ENCODE assay signal across 8 cellular contexts in the genomic region with DNA sequence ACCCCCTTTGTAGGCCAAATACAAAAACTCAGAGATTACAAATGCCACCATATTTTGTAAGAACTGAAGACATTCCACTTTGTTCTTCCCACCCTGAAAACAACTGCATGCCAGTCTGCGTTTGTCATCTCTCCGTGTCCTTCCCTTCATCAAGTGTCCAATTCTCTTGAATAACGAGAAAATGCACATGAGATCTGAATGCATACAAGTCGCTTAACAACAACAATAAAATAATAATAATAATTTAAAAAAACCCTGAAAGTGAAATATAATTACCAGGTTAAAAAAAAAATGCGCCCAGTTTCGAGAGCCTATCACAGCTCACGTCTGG. TPM values are rescaled to one million over a fixed set of nuclear protein-coding genes. Genes with fewer than 3 reads are reported as not detected.
DNase-seq lines count a peak whose midpoint lies in the region; ATAC-seq and TF ChIP-seq lines count a peak whose summit lies in the region.

No MANE protein-coding gene starts in this region.

- no peaks in the 10 kb centered on the region for H3F3A ChIP-seq in PC-9 (ENCODE audit: insufficient read depth, low read depth)

- BruUV-seq in Caco-2 (replicated peaks; lab: Mats Ljungman, UMichigan) (no TSS peak), PC-9 (replicated peaks; lab: Mats Ljungman, UMichigan) (no TSS peak)

- no peak overlapping the region for H3K4me3 ChIP-seq in Caco-2 (ENCODE audit: low read depth, low read length)
- H3K4me3 ChIP-seq in PC-9: peak overlapping the region; percentile 91; the same call in 1 of the 2 replicates

- no peaks in the 10 kb centered on the region for H3K9me3 Mint-ChIP-seq in Caco-2 (ENCODE audit: unreplicated experiment)
- no peaks in the 10 kb centered on the region for H3K9me3 Mint-ChIP-seq in progenitor cell of endocrine pancreas (ENCODE audit: low read depth)

- H4K20me1 ChIP-seq in PC-9 (ENCODE audit: insufficient read depth): no peaks in the 10 kb centered on the region

- H3K4me2 ChIP-seq in PC-9: peak overlapping the region; percentile 78

- H3K36me3 Mint-ChIP-seq in Caco-2 (ENCODE audit: insufficient read depth, unreplicated experiment) (no peaks in the 10 kb centered on the region), progenitor cell of endocrine pancreas (ENCODE audit: insufficient read depth) (no peaks in the 10 kb centered on the region)

- peak overlapping the region; percentile 60; the same call in 1 of the 2 replicates for H2AFZ ChIP-seq in PC-9

- H3K9me3 ChIP-seq in Caco-2 (no peaks in the 10 kb centered on the region), PC-9 (ENCODE audit: insufficient read depth, low read depth) (no peaks in the 10 kb centered on the region)

- peak overlapping the region; percentile 63 for H3K4me3 Mint-ChIP-seq in Caco-2 (ENCODE audit: unreplicated experiment)
- peak overlapping the region; percentile 48 for H3K4me3 Mint-ChIP-seq in progenitor cell of endocrine pancreas (ENCODE audit: low read depth)

- CTCF ChIA-PET in Caco-2 (lab: Charles Lee) (interaction anchor here (0.8 to 1.1 kb wide), 2 partner anchors 51 to 223 kb away, joined by 3 read pairs; no protein-coding TSS in a partner anchor), PC-9 (lab: Charles Lee) (no interaction called here)

- intact Hi-C loops in Caco-2 (cut with micrococcal nuclease; ENCODE audit: unreplicated experiment): loop anchor here (1.0 kb wide), 1 partner anchor 217 kb away; no protein-coding TSS in a partner anchor
- intact Hi-C loops in PC-9 (cut with micrococcal nuclease; ENCODE audit: unreplicated experiment): loop anchor here (2.0 to 10.0 kb wide), 3 partner anchors 42 to 544 kb away; no protein-coding TSS in a partner anchor

- no peak overlapping the region for H3K27ac Mint-ChIP-seq in Caco-2 (ENCODE audit: unreplicated experiment)
- H3K27ac Mint-ChIP-seq in progenitor cell of endocrine pancreas: no peak overlapping the region

- H3K27ac ChIP-seq in PC-9 (no peak overlapping the region), epithelial cell of prostate (peak overlapping the region; percentile 87)

- ATAC-seq in HG03108 (IDR thresholded peaks at IDR 0.05; ENCODE audit: unreplicated experiment): no peak

- no peaks in the 10 kb centered on the region for H3K36me3 ChIP-seq in Caco-2 (ENCODE audit: control insufficient read depth, insufficient read depth, low read length)
- no peaks in the 10 kb centered on the region for H3K36me3 ChIP-seq in PC-9 (ENCODE audit: low read depth)

- DNase-seq in Caco-2 (no peak), PC-9 (no peak), epithelial cell of prostate (ENCODE audit: low read depth, low spot score) (no peak), progenitor cell of endocrine pancreas (ENCODE audit: low spot score, unreplicated experiment) (no peak), anterior cingulate cortex (lab: John Stamatoyannopoulos, UW) (no peak), islet precursor cell (no peak), RPMI8226 (no peak)

- no peaks in the 10 kb centered on the region for H3K9me2 ChIP-seq in PC-9 (ENCODE audit: insufficient read depth)

- TF ChIP-seq CTCF in Caco-2 (IDR thresholded peaks at IDR 0.05; ENCODE audit: insufficient read depth in 1 of 2, low read depth in 1 of 2, low read length in 1 of 2, severe bottlenecking in 1 of 2, unreplicated experiment in 1 of 2): no peak
- TF ChIP-seq CTCF in PC-9 (conservative IDR thresholded peaks at IDR 0.05): no peak
- no peak for TF ChIP-seq CTCF in progenitor cell of endocrine pancreas (IDR thresholded peaks at IDR 0.05; ENCODE audit: unreplicated experiment)

- H3K4me1 Mint-ChIP-seq in Caco-2 (ENCODE audit: low read depth, unreplicated experiment) (no peaks in the 10 kb centered on the region), progenitor cell of endocrine pancreas (ENCODE audit: low read depth) (peaks cover 6% of the 10 kb centered on the region)

- H3K27me3 Mint-ChIP-seq in Caco-2 (ENCODE audit: insufficient read depth, unreplicated experiment): no peaks in the 10 kb centered on the region
- peaks cover 2% of the 10 kb centered on the region for H3K27me3 Mint-ChIP-seq in progenitor cell of endocrine pancreas

- POLR2A ChIA-PET in Caco-2 (lab: Charles Lee) (interaction anchor here (0.5 kb wide), 1 partner anchor 221 kb away, joined by 3 read pairs; no protein-coding TSS in a partner anchor), PC-9 (lab: Charles Lee; ENCODE audit: unreplicated experiment) (interaction anchor here (0.6 to 0.7 kb wide), 4 partner anchors 10 to 430 kb away, joined by 3 to 6 read pairs (median 3); no protein-coding TSS in a partner anchor)

- no peaks in the 10 kb centered on the region for H3K4me1 ChIP-seq in Caco-2
- peaks cover 11% of the 10 kb centered on the region for H3K4me1 ChIP-seq in PC-9 (replicated peaks; ENCODE audit: insufficient read depth)

- no peaks in the 10 kb centered on the region for H3K79me2 ChIP-seq in PC-9 (ENCODE audit: low read depth)

- H3K27me3 ChIP-seq in Caco-2 (replicated peaks; ENCODE audit: control insufficient read depth, insufficient read depth, low read length): no peaks in the 10 kb centered on the region
- H3K27me3 ChIP-seq in PC-9 (ENCODE audit: insufficient read depth, low read depth): no peaks in the 10 kb centered on the region

RNA-seq across cellular contexts. Expression of gene SETBP1, which starts 2.0 kb away (rescaled TPM):
- total RNA-seq in Caco-2 (2022): 4.0 and 4.6 TPM in 2 replicates
- 8.3 and 9.0 TPM in 2 replicates for total RNA-seq in PC-9 (2021)
- 30.8 and 32.2 TPM in 2 replicates for total RNA-seq in progenitor cell of endocrine pancreas
